1 cellular context compared by ENCODE assay signal in genomic region chr7:1076184-1077072, GRCh38.
TF ChIP-seq lines count a peak whose summit lies in the region.

No MANE protein-coding gene starts in this region.

TF ChIP-seq in K562, 482 proteins besides CTCF, POLR2A, EP300 and RAD21:
- no peak for TF ChIP-seq ZNF766 (CRISPR knock-in tag; conservative IDR thresholded peaks at IDR 0.05)
- TF ChIP-seq ZNF263 (CRISPR knock-in tag; IDR thresholded peaks at IDR 0.05; ENCODE audit: borderline replicate concordance): peak; percentile 94
